ENCODE assay signal across 20 cellular contexts in genomic region chrX:9257718-9258117, GRCh38.
DNase-seq lines count a peak whose midpoint lies in the region; TF ChIP-seq lines count a peak whose summit lies in the region.
"Had no signal": no experiment of that assay in that cellular context is flagged by ENCODE, and none has a peak within 500 bp of the region (broad histone marks: within the 10 kb centered on the region; RNA-seq: fewer than 3 reads in every experiment).

No MANE protein-coding gene starts in this region.

- no peaks in the 10 kb centered on the region for H3K9me3 ChIP-seq in uterus

- no peak for TF ChIP-seq POLR2A in uterus (IDR thresholded peaks at IDR 0.05)

- H3K4me3 Mint-ChIP-seq in activated CD4-positive, alpha-beta T cell treated with anti-CD3 and anti-CD28 coated beads, Interleukin-2, amount 10 ng/mL, durations not matched to agents 24 days and 14 days, result peak overlapping the region; percentile 28
- H3K4me3 Mint-ChIP-seq in activated T-helper 1 cell treated with anti-CD3 and anti-CD28 coated beads, Interleukin-12 subunit alpha, Interleukin-12 subunit beta, Interleukin-2, Interleukin-4 antibody, amounts not matched to agents 30 ng/mL and 10 ng/mL and 1 ng/mL, durations not matched to agents 14 hours and 24 hours and 36 hours, result no peak overlapping the region
- H3K4me3 Mint-ChIP-seq: CD8-positive, alpha-beta memory T cell; IgD-negative memory B cell had no signal

- H3K4me3 ChIP-seq in uterus, result no peak overlapping the region

- no peak for DNase-seq in activated CD4-positive, alpha-beta T cell treated with anti-CD3 and anti-CD28 coated beads, Interleukin-2, amount 10 ng/mL, durations not matched to agents 24 days and 14 days
- no peak for DNase-seq in activated CD4-positive, alpha-beta T cell treated with anti-CD3 and anti-CD28 coated beads, Interleukin-2, amount 50 U/mL, for 1 hour
- peak; percentile 27 for DNase-seq in stimulated activated CD4-positive, alpha-beta T cell treated with anti-CD3 and anti-CD28 coated beads, Interleukin-15, amount 100 ng/mL, for 24 hours
- DNase-seq in stimulated activated CD4-positive, alpha-beta T cell treated with anti-CD3 and anti-CD28 coated beads, Interleukin-2, amount 100 ng/mL, for 48 hours, result no peak
- DNase-seq in activated T-helper 1 cell treated with anti-CD3 and anti-CD28 coated beads, Interleukin-12 subunit alpha, Interleukin-12 subunit beta, Interleukin-2, Interleukin-4 antibody, amounts not matched to agents 30 ng/mL and 10 ng/mL and 1 ng/mL, durations not matched to agents 14 hours and 24 hours and 36 hours (ENCODE audit: low spot score), result no peak
- no peak for DNase-seq in uterus
- no peak for DNase-seq in activated effector memory CD4-positive, alpha-beta T cell treated with anti-CD3 and anti-CD28 coated beads, Interleukin-2, amount 50 U/mL, for 16 hours
- DNase-seq: Calu3; CD8-positive, alpha-beta memory T cell; DMS153; H7; MV-4-11; NCI-H1417; NCI-H1694 treated with DMSO at 0.1 percent for 48 hours; NCI-H2081 treated with DMSO at 0.1 percent for 48 hours; NCI-H2171 treated with DMSO at 0.1 percent for 48 hours; NCI-H524 treated with DMSO at 0.1 percent for 48 hours; NCI-H82 had no signal

- no peaks in the 10 kb centered on the region for H3K27me3 Mint-ChIP-seq in activated CD4-positive, alpha-beta T cell treated with anti-CD3 and anti-CD28 coated beads, Interleukin-2, amount 10 ng/mL, durations not matched to agents 24 days and 14 days
- H3K27me3 Mint-ChIP-seq in activated T-helper 1 cell treated with anti-CD3 and anti-CD28 coated beads, Interleukin-12 subunit alpha, Interleukin-12 subunit beta, Interleukin-2, Interleukin-4 antibody, amounts not matched to agents 30 ng/mL and 10 ng/mL and 1 ng/mL, durations not matched to agents 14 hours and 24 hours and 36 hours (ENCODE audit: insufficient read depth), result no peaks in the 10 kb centered on the region

- intact Hi-C loops in activated CD4-positive, alpha-beta T cell treated with anti-CD3 and anti-CD28 coated beads, Interleukin-2, amount 10 ng/mL, durations not matched to agents 24 days and 14 days (cut with micrococcal nuclease), result loop anchor here (1.0 to 10.0 kb wide), 2 partner anchors 28 to 197 kb away; no protein-coding TSS in a partner anchor
- intact Hi-C loops in activated T-helper 1 cell treated with anti-CD3 and anti-CD28 coated beads, Interleukin-12 subunit alpha, Interleukin-12 subunit beta, Interleukin-2, Interleukin-4 antibody, amounts not matched to agents 30 ng/mL and 10 ng/mL and 1 ng/mL, durations not matched to agents 14 hours and 24 hours and 36 hours (cut with micrococcal nuclease), result loop anchor here (1.0 to 10.0 kb wide), 5 partner anchors 26 to 199 kb away; no protein-coding TSS in a partner anchor
- intact Hi-C loops in uterus (cut with DNase I; ENCODE audit: low total_unique reads), result no loop called here

- peaks cover 5% of the 10 kb centered on the region for H3K36me3 Mint-ChIP-seq in activated CD4-positive, alpha-beta T cell treated with anti-CD3 and anti-CD28 coated beads, Interleukin-2, amount 10 ng/mL, durations not matched to agents 24 days and 14 days (ENCODE audit: low read depth)
- H3K36me3 Mint-ChIP-seq in activated T-helper 1 cell treated with anti-CD3 and anti-CD28 coated beads, Interleukin-12 subunit alpha, Interleukin-12 subunit beta, Interleukin-2, Interleukin-4 antibody, amounts not matched to agents 30 ng/mL and 10 ng/mL and 1 ng/mL, durations not matched to agents 14 hours and 24 hours and 36 hours (ENCODE audit: low read depth), result peaks cover 7% of the 10 kb centered on the region

- H3K27ac ChIP-seq in uterus, result peak overlapping the region; percentile 22 to 39
- H3K27ac ChIP-seq: C4-2B had no signal

- TF ChIP-seq CTCF in uterus (IDR thresholded peaks at IDR 0.05), result no peak

- H3K4me1 Mint-ChIP-seq in activated CD4-positive, alpha-beta T cell treated with anti-CD3 and anti-CD28 coated beads, Interleukin-2, amount 10 ng/mL, durations not matched to agents 24 days and 14 days, result peaks cover 20% of the 10 kb centered on the region
- peaks cover 26% of the 10 kb centered on the region for H3K4me1 Mint-ChIP-seq in activated T-helper 1 cell treated with anti-CD3 and anti-CD28 coated beads, Interleukin-12 subunit alpha, Interleukin-12 subunit beta, Interleukin-2, Interleukin-4 antibody, amounts not matched to agents 30 ng/mL and 10 ng/mL and 1 ng/mL, durations not matched to agents 14 hours and 24 hours and 36 hours (ENCODE audit: low read depth)
- H3K4me1 Mint-ChIP-seq: CD8-positive, alpha-beta memory T cell had no signal

- H3K27me3 ChIP-seq in uterus, result no peaks in the 10 kb centered on the region

- H3K9me3 Mint-ChIP-seq in activated CD4-positive, alpha-beta T cell treated with anti-CD3 and anti-CD28 coated beads, Interleukin-2, amount 10 ng/mL, durations not matched to agents 24 days and 14 days, result peaks cover 10% of the 10 kb centered on the region
- H3K9me3 Mint-ChIP-seq in activated T-helper 1 cell treated with anti-CD3 and anti-CD28 coated beads, Interleukin-12 subunit alpha, Interleukin-12 subunit beta, Interleukin-2, Interleukin-4 antibody, amounts not matched to agents 30 ng/mL and 10 ng/mL and 1 ng/mL, durations not matched to agents 14 hours and 24 hours and 36 hours, result peaks cover 16% of the 10 kb centered on the region

- H3K27ac Mint-ChIP-seq in activated CD4-positive, alpha-beta T cell treated with anti-CD3 and anti-CD28 coated beads, Interleukin-2, amount 10 ng/mL, durations not matched to agents 24 days and 14 days, result peak overlapping the region; percentile 60
- peak overlapping the region; percentile 84 for H3K27ac Mint-ChIP-seq in activated T-helper 1 cell treated with anti-CD3 and anti-CD28 coated beads, Interleukin-12 subunit alpha, Interleukin-12 subunit beta, Interleukin-2, Interleukin-4 antibody, amounts not matched to agents 30 ng/mL and 10 ng/mL and 1 ng/mL, durations not matched to agents 14 hours and 24 hours and 36 hours
- H3K27ac Mint-ChIP-seq: IgD-negative memory B cell had no signal

- H3K4me1 ChIP-seq in uterus, result no peaks in the 10 kb centered on the region

- no peaks in the 10 kb centered on the region for H3K36me3 ChIP-seq in uterus
